24 cellular contexts compared by ENCODE assay signal in the genomic region with DNA sequence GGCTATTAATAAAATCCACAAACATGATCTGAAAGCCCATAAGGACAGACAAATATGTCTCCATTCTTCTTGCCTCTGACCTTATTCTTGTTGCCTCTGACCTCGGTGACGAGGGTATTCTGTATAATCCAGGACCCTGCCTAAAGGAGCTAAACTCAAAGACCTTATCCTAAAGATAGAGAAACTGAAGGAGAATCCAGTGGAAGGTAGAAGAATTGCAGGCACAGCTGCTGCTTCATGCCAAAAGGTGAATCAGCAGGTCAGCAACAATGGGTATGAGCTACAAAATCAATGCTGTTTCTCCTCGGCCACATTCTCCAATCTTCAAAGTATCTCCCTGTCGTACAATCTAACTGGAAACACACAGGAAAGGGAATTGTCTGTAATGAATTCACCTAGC.
DNase-seq lines count a peak whose midpoint lies in the region; ATAC-seq, FAIRE-seq and TF ChIP-seq lines count a peak whose summit lies in the region.
"Had no signal": no experiment of that assay in that cellular context is flagged by ENCODE, and none has a peak within 500 bp of the region (broad histone marks: within the 10 kb centered on the region; RNA-seq: fewer than 3 reads in every experiment).

No MANE protein-coding gene starts in this region.

- H3K36me3 ChIP-seq in H1 (ENCODE audit: control insufficient read depth in 2 of 4, insufficient read depth in 4 of 4, low read length in 3 of 4) (no peaks in the 10 kb centered on the region), mesendoderm (ENCODE audit: control insufficient read depth, insufficient read depth, low read length) (no peaks in the 10 kb centered on the region), ascending aorta (no peaks in the 10 kb centered on the region)

- H2AK5ac ChIP-seq in H1 (ENCODE audit: low read depth, low read length) (no peak overlapping the region), mesendoderm (ENCODE audit: low read length) (no peak overlapping the region)

- DNase-seq in GM12892 (ENCODE audit: insufficient read length) (no peak), RKO (ENCODE audit: low spot score) (peak; percentile 12), H1 (ENCODE audit: low read depth in 1 of 2, low spot score in 2 of 2) (no peak), mesendoderm (peak; percentile 1), ascending aorta (ENCODE audit: low spot score in 2 of 2) (no peak), NK-92 (lab: John Stamatoyannopoulos, UW; ENCODE audit: unreplicated experiment) (no peak)
- no peak for DNase-seq in activated CD4-positive, alpha-beta T cell treated with anti-CD3 and anti-CD28 coated beads for 36 hours
- DNase-seq: CD8-positive, alpha-beta memory T cell; DMS 273 treated with DMSO at 0.1 percent for 48 hours; DND-41; Kasumi-1; NCI-H1092 treated with DMSO at 0.1 percent for 48 hours; NCI-H1436; NCI-H187 treated with DMSO at 0.1 percent for 48 hours; NCI-H2107; NCI-H446; NCI-H524 treated with DMSO at 0.1 percent for 48 hours; NCI-H82; SHP77; T-cell had no signal

- H4K5ac ChIP-seq in H1 (ENCODE audit: insufficient read length, low read depth, low read length) (no peak overlapping the region), mesendoderm (ENCODE audit: low read length) (no peak overlapping the region)

- no peaks in the 10 kb centered on the region for H3K79me1 ChIP-seq in H1 (ENCODE audit: low read depth, low read length)
- H3K79me1 ChIP-seq in mesendoderm (ENCODE audit: low read length), result no peaks in the 10 kb centered on the region

- no peaks in the 10 kb centered on the region for H3K9me3 Mint-ChIP-seq in activated CD4-positive, alpha-beta T cell treated with anti-CD3 and anti-CD28 coated beads for 36 hours (ENCODE audit: low read depth)
- H3K9me3 Mint-ChIP-seq: T-cell had no signal

- H3K27ac Mint-ChIP-seq in activated CD4-positive, alpha-beta T cell treated with anti-CD3 and anti-CD28 coated beads for 36 hours, result no peak overlapping the region
- H3K27ac Mint-ChIP-seq: B cell; CD8-positive, alpha-beta memory T cell; T-cell had no signal

- POLR2A ChIA-PET in H1 (lab: Charles Lee; ENCODE audit: partially characterized antibody), result no interaction called here
- POLR2A ChIA-PET in activated CD4-positive, alpha-beta T cell treated with anti-CD3 and anti-CD28 coated beads for 36 hours (lab: Charles Lee), result no interaction called here

- no peak overlapping the region for H3K14ac ChIP-seq in H1 (ENCODE audit: insufficient read length)

- no peak overlapping the region for H2BK20ac ChIP-seq in H1 (ENCODE audit: low read length)

- H3K9me3 ChIP-seq in H1 (ENCODE audit: insufficient read depth in 2 of 2, low read depth in 1 of 2, low read length in 1 of 2) (peaks cover 0 to 3% of the 10 kb centered on the region in 2 experiments; a peak in 1 of 4 replicates), ascending aorta (no peaks in the 10 kb centered on the region)

- no peak overlapping the region for H3K4me2 ChIP-seq in H1 (ENCODE audit: insufficient read depth in 1 of 2, low read depth in 2 of 2, low read length in 2 of 2)
- no peak overlapping the region for H3K4me2 ChIP-seq in mesendoderm (ENCODE audit: low read length)

- no peak for ATAC-seq in activated CD4-positive, alpha-beta T cell treated with anti-CD3 and anti-CD28 coated beads for 36 hours
- ATAC-seq: HepG2, T-cell had no signal

- no peak overlapping the region for H3K4me3 Mint-ChIP-seq in activated CD4-positive, alpha-beta T cell treated with anti-CD3 and anti-CD28 coated beads for 36 hours
- H3K4me3 Mint-ChIP-seq: B cell; CD8-positive, alpha-beta memory T cell; T-cell had no signal

- intact Hi-C loops in ascending aorta (cut with DNase I), result no loop called here
- intact Hi-C loops in activated CD4-positive, alpha-beta T cell treated with anti-CD3 and anti-CD28 coated beads for 36 hours (cut with DNase I, micrococcal nuclease), result no loop called here

- H3K79me2 ChIP-seq in H1 (ENCODE audit: control insufficient read depth in 1 of 2, insufficient read depth in 2 of 2, low read length in 2 of 2), result no peaks in the 10 kb centered on the region
- H3K79me2 ChIP-seq in mesendoderm (ENCODE audit: control insufficient read depth, insufficient read depth, low read length), result no peaks in the 10 kb centered on the region

- H3K23ac ChIP-seq in H1 (ENCODE audit: insufficient read length), result no peak overlapping the region
- H3K23ac ChIP-seq in mesendoderm (ENCODE audit: low read length), result no peak overlapping the region

- H3K56ac ChIP-seq in H1 (replicated peaks; ENCODE audit: insufficient read length, low read depth, low read length) (no peak overlapping the region), mesendoderm (ENCODE audit: low read length) (no peak overlapping the region)

- no peaks in the 10 kb centered on the region for H3K23me2 ChIP-seq in H1 (ENCODE audit: low read depth, low read length)

- WGBS in H1 (ENCODE audit: extremely low coverage in 1 of 2, insufficient coverage in 1 of 2, insufficient read length in 1 of 2, insufficient replicate concordance in 2 of 2, low coverage in 1 of 2, low lambda C conversion rate in 2 of 2, missing lambda C conversion rate in 1 of 2), 2 experiments, result 79% methylated on average over 4 of the region's 4 CpGs; no CpG with 5 or more reads in 1 of the 2 experiments
- no CpG with 5 or more reads among the region's 4 CpGs for WGBS in mesendoderm (ENCODE audit: extremely low coverage, insufficient coverage, low lambda C conversion rate)

- TF ChIP-seq CTCF in H1 (IDR thresholded peaks at IDR 0.05; ENCODE audit: control extremely low read depth in 1 of 3, insufficient read depth in 1 of 3, low read depth in 1 of 3, low read length in 3 of 3) (no peak), ascending aorta (IDR thresholded peaks at IDR 0.05) (no peak)

- H3K18ac ChIP-seq in H1 (ENCODE audit: extremely low read depth, low read length) (no peak overlapping the region), mesendoderm (ENCODE audit: low read length) (no peak overlapping the region)

- no peaks in the 10 kb centered on the region for H3K4me1 ChIP-seq in H1 (replicated peaks in 1 of 4; ENCODE audit: control insufficient read depth in 3 of 4, insufficient read depth in 4 of 4, low read length in 3 of 4)
- no peaks in the 10 kb centered on the region for H3K4me1 ChIP-seq in mesendoderm (ENCODE audit: control insufficient read depth, low read depth, low read length)
- no peaks in the 10 kb centered on the region for H3K4me1 ChIP-seq in ascending aorta

- no peak overlapping the region for H3K9ac ChIP-seq in H1 (replicated peaks in 1 of 4; ENCODE audit: extremely low read depth in 1 of 4, low read depth in 3 of 4, low read length in 3 of 4)
- no peak overlapping the region for H3K9ac ChIP-seq in mesendoderm (ENCODE audit: low read length)

- TF ChIP-seq RAD21 in H1 (IDR thresholded peaks at IDR 0.05 in 1 of 2, conservative IDR thresholded peaks at IDR 0.05 in 1 of 2; ENCODE audit: low read depth in 2 of 2, low read length in 2 of 2), result no peak

- H2BK5ac ChIP-seq in H1 (ENCODE audit: low read depth, low read length) (no peak overlapping the region), mesendoderm (ENCODE audit: low read length) (no peak overlapping the region)

- no peak overlapping the region for H2AFZ ChIP-seq in H1 (ENCODE audit: low read length)

- no peak overlapping the region for H3K4ac ChIP-seq in H1 (replicated peaks; ENCODE audit: insufficient read length, low read depth, low read length)
- H3K4ac ChIP-seq in mesendoderm (ENCODE audit: low read depth, low read length), result no peak overlapping the region

- no peak for TF ChIP-seq EP300 in H1 (IDR thresholded peaks at IDR 0.05; ENCODE audit: borderline replicate concordance in 1 of 2, low read depth in 2 of 2, low read length in 2 of 2)

- H4K20me1 ChIP-seq in H1 (replicated peaks in 1 of 2; ENCODE audit: control insufficient read depth in 1 of 2, insufficient read depth in 2 of 2, low read length in 2 of 2), result no peaks in the 10 kb centered on the region

- H2BK12ac ChIP-seq in H1 (ENCODE audit: low read depth, low read length), result no peak overlapping the region

- H3K27me3 ChIP-seq in H1 (replicated peaks in 1 of 4; ENCODE audit: control insufficient read depth in 3 of 4, extremely low read depth in 1 of 4, insufficient read depth in 3 of 4, low read length in 3 of 4) (no peaks in the 10 kb centered on the region), mesendoderm (ENCODE audit: insufficient read depth, low read length, poor library complexity) (no peaks in the 10 kb centered on the region), ascending aorta (no peaks in the 10 kb centered on the region)

- peaks cover 2% of the 10 kb centered on the region for H3K27me3 Mint-ChIP-seq in activated CD4-positive, alpha-beta T cell treated with anti-CD3 and anti-CD28 coated beads for 36 hours

- FAIRE-seq in GM12892 (lab: Jason Lieb, UNC) (peak; percentile 57), H1 (lab: Jason Lieb, UNC) (peak; percentile 62)
- FAIRE-seq: HepG2 had no signal

- no peak overlapping the region for H3K4me3 ChIP-seq in H1 (ENCODE audit: extremely low read depth in 1 of 4, insufficient read depth in 2 of 4, low read depth in 3 of 4, low read length in 4 of 4)
- H3K4me3 ChIP-seq in mesendoderm (ENCODE audit: low read length), result no peak overlapping the region
- H3K4me3 ChIP-seq in ascending aorta, result no peak overlapping the region

- H4K8ac ChIP-seq in H1 (ENCODE audit: extremely low read depth, insufficient read depth, low read length), result no peak overlapping the region
- H4K8ac ChIP-seq in mesendoderm (ENCODE audit: low read depth, low read length), result no peak overlapping the region

- no peak overlapping the region for H3K27ac ChIP-seq in H1 (ENCODE audit: low read depth, low read length)
- H3K27ac ChIP-seq in mesendoderm (ENCODE audit: low read depth, low read length), result no peak overlapping the region
- no peak overlapping the region for H3K27ac ChIP-seq in ascending aorta
- H3K27ac ChIP-seq: C4-2B, RWPE1 had no signal

- H2BK15ac ChIP-seq in H1 (ENCODE audit: low read length), result no peak overlapping the region
- H2BK15ac ChIP-seq in mesendoderm (replicated peaks; ENCODE audit: low read depth), result no peak overlapping the region

- CTCF ChIA-PET in H1 (lab: Charles Lee; ENCODE audit: partially characterized antibody), result interaction anchor here (0.6 kb wide), 1 partner anchor 228 kb away, joined by 3 read pairs; no protein-coding TSS in a partner anchor
- CTCF ChIA-PET in activated CD4-positive, alpha-beta T cell treated with anti-CD3 and anti-CD28 coated beads for 36 hours (lab: Charles Lee), result interaction anchor here (0.6 to 0.8 kb wide), 3 partner anchors 23 to 118 kb away, joined by 3 to 4 read pairs (median 3); no protein-coding TSS in a partner anchor

- TF ChIP-seq POLR2A in GM12892 (IDR thresholded peaks at IDR 0.05; ENCODE audit: low read depth, low read length) (no peak), H1 (IDR thresholded peaks at IDR 0.05; ENCODE audit: control extremely low read depth in 1 of 2, low read depth in 2 of 2, low read length in 2 of 2) (no peak)

- no peaks in the 10 kb centered on the region for H3K36me3 Mint-ChIP-seq in activated CD4-positive, alpha-beta T cell treated with anti-CD3 and anti-CD28 coated beads for 36 hours (ENCODE audit: low read depth)
- H3K36me3 Mint-ChIP-seq: T-cell had no signal

- H4K91ac ChIP-seq in H1 (replicated peaks; ENCODE audit: insufficient read length, low read length), result no peak overlapping the region

- H2BK120ac ChIP-seq in H1 (replicated peaks; ENCODE audit: low read depth, low read length) (no peak overlapping the region), mesendoderm (ENCODE audit: low read depth, low read length) (no peak overlapping the region)

- no peaks in the 10 kb centered on the region for H3K4me1 Mint-ChIP-seq in activated CD4-positive, alpha-beta T cell treated with anti-CD3 and anti-CD28 coated beads for 36 hours
- H3K4me1 Mint-ChIP-seq: B cell; CD8-positive, alpha-beta memory T cell; T-cell had no signal

Comparison
In these comparisons a context has a peak if more than half of its experiments do, and no peak if none do; other contexts are left out.
1. DNase-seq: peak in RKO (single experiment) and mesendoderm (single experiment); none in GM12892 (single experiment), H1 (0 of 2), ascending aorta (0 of 2), NK-92 (single experiment) and activated CD4-positive, alpha-beta T cell treated with anti-CD3 and anti-CD28 coated beads for 36 hours (single experiment).